26 cellular contexts compared by ENCODE assay signal in the genomic region with DNA sequence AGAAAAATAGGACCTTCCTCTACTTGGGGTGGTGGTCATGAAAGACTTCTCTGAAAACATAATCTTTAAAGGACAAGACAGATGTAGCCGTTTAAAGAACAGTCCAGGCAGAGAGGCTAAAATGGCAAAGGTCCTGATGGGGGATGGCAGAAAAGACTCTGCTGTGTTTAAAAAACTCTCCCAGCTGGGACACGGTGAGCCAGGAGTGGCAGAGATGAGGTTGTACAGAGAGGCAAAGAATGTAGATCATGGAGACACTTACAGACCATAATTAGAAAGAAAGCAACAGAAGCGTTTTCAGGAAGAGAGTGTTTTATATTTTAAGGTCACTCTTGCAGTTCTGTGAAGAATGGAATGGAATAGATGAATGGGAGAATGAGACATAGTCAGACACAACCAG. TPM values are rescaled to one million over a fixed set of nuclear protein-coding genes. Genes with fewer than 3 reads are reported as not detected.
DNase-seq lines count a peak whose midpoint lies in the region; ATAC-seq and TF ChIP-seq lines count a peak whose summit lies in the region.
"Had no signal": no experiment of that assay in that cellular context is flagged by ENCODE, and none has a peak within 500 bp of the region (broad histone marks: within the 10 kb centered on the region; RNA-seq: fewer than 3 reads in every experiment).

No MANE protein-coding gene starts in this region.

- no peak overlapping the region for H3K23ac ChIP-seq in mesendoderm (ENCODE audit: low read length)

- WGBS in endodermal cell (ENCODE audit: insufficient coverage in 1 of 2, insufficient read length in 1 of 2), 2 experiments, result 94 to 97% methylated on average over 3 of the region's 3 CpGs
- no CpG with 5 or more reads among the region's 3 CpGs for WGBS in mesendoderm (ENCODE audit: extremely low coverage, insufficient coverage, low lambda C conversion rate)

- no peak for TF ChIP-seq CTCF in natural killer cell (IDR thresholded peaks at IDR 0.05)
- no peak for TF ChIP-seq CTCF in endodermal cell (conservative IDR thresholded peaks at IDR 0.05)

- H3K36me3 ChIP-seq in endodermal cell (ENCODE audit: control insufficient read depth, insufficient read depth, low read length) (peaks cover 91% of the 10 kb centered on the region), mesendoderm (ENCODE audit: control insufficient read depth, insufficient read depth, low read length) (no peaks in the 10 kb centered on the region)

- no peak overlapping the region for H2BK120ac ChIP-seq in mesendoderm (ENCODE audit: low read depth, low read length)

- no peaks in the 10 kb centered on the region for H3K27me3 ChIP-seq in endodermal cell (ENCODE audit: control insufficient read depth, insufficient read depth, low read length, poor library complexity, severe bottlenecking)
- no peaks in the 10 kb centered on the region for H3K27me3 ChIP-seq in mesendoderm (ENCODE audit: insufficient read depth, low read length, poor library complexity)
- H3K27me3 ChIP-seq: ascending aorta, colonic mucosa, neutrophil, right lobe of liver, tibial nerve had no signal

- DNase-seq in T-helper 1 cell (no peak), natural killer cell (no peak), endodermal cell (no peak), mesendoderm (no peak), H4 (ENCODE audit: low spot score) (no peak)
- no peak for DNase-seq in natural killer cell treated with Interleukin-12 subunit alpha and Interleukin-12 subunit beta and Interleukin-15 and Interleukin-18, amount 100 ng/mL, for 72 hours (ENCODE audit: low spot score)
- DNase-seq: activated naive CD8-positive, alpha-beta T cell treated with anti-CD3 and anti-CD28 coated beads, Interleukin-2, amount 10 ng/mL, durations not matched to agents 7 days and 5 days; colonic mucosa; effector CD4-positive, alpha-beta T cell; Karpas-422; NCI-H1417 treated with DMSO at 0.1 percent for 48 hours; NCI-H446; NCI-H748 treated with DMSO at 0.1 percent for 48 hours; posterior cingulate gyrus; right lobe of liver; SHP77; stimulated activated CD8-positive, alpha-beta memory T cell treated with anti-CD3 and anti-CD28 coated beads, Interleukin-4, amount 100 ng/mL, for 48 hours had no signal

- intact Hi-C loops in natural killer cell (cut with micrococcal nuclease), result no loop called here

- ATAC-seq in natural killer cell (no peak), HG03378 (IDR thresholded peaks at IDR 0.05; ENCODE audit: unreplicated experiment) (no peak)
- no peak for ATAC-seq in natural killer cell treated with Interleukin-12 subunit alpha and Interleukin-12 subunit beta and Interleukin-15 and Interleukin-18, amount 100 ng/mL, for 72 hours
- ATAC-seq: right lobe of liver had no signal

- H2BK5ac ChIP-seq in mesendoderm (ENCODE audit: low read length), result no peak overlapping the region

- H3K9me3 Mint-ChIP-seq in T-helper 1 cell treated with Interleukin-12 subunit alpha and Interleukin-12 subunit beta and Interleukin-4 antibody, amounts not matched to agents 30 μg/mL and 1 μg/mL, for 36 hours, result no peaks in the 10 kb centered on the region
- no peaks in the 10 kb centered on the region for H3K9me3 Mint-ChIP-seq in natural killer cell
- H3K9me3 Mint-ChIP-seq in natural killer cell treated with Interleukin-12 subunit alpha and Interleukin-12 subunit beta and Interleukin-15 and Interleukin-18, amount 100 ng/mL, for 72 hours, result no peaks in the 10 kb centered on the region
- H3K9me3 Mint-ChIP-seq in endodermal cell, result no peaks in the 10 kb centered on the region
- H3K9me3 Mint-ChIP-seq: activated naive CD8-positive, alpha-beta T cell treated with anti-CD3 and anti-CD28 coated beads, Interleukin-2, amount 10 ng/mL, durations not matched to agents 7 days and 5 days; CD14-positive monocyte; T-helper 2 cell treated with Interferon-gamma antibody and Interleukin-4, amounts not matched to agents 5 μg/mL and 100 μg/mL, for 36 hours had no signal

- H4K5ac ChIP-seq in mesendoderm (ENCODE audit: low read length), result no peak overlapping the region

- H3K4me1 ChIP-seq in endodermal cell (ENCODE audit: control insufficient read depth, insufficient read depth, low read length) (no peaks in the 10 kb centered on the region), mesendoderm (ENCODE audit: control insufficient read depth, low read depth, low read length) (no peaks in the 10 kb centered on the region)
- H3K4me1 ChIP-seq: ascending aorta, colonic mucosa, right lobe of liver had no signal

- no peaks in the 10 kb centered on the region for H3K9me3 ChIP-seq in endodermal cell (ENCODE audit: control insufficient read depth, low read length)
- H3K9me3 ChIP-seq: ascending aorta, colonic mucosa, neutrophil, right lobe of liver, tibial nerve had no signal

- H3K27ac ChIP-seq in endodermal cell (ENCODE audit: low read depth, low read length) (no peak overlapping the region), mesendoderm (ENCODE audit: low read depth, low read length) (no peak overlapping the region)
- H3K27ac ChIP-seq: 22Rv1, ascending aorta, colonic mucosa, epithelial cell of prostate, neutrophil, right lobe of liver, tibial nerve had no signal

- peaks cover 35% of the 10 kb centered on the region for H3K36me3 Mint-ChIP-seq in T-helper 1 cell treated with Interleukin-12 subunit alpha and Interleukin-12 subunit beta and Interleukin-4 antibody, amounts not matched to agents 30 μg/mL and 1 μg/mL, for 36 hours (ENCODE audit: low read depth)
- H3K36me3 Mint-ChIP-seq in natural killer cell (peaks cover 13% of the 10 kb centered on the region), endodermal cell (ENCODE audit: low read depth) (peaks cover 57% of the 10 kb centered on the region)
- peaks cover 35% of the 10 kb centered on the region for H3K36me3 Mint-ChIP-seq in natural killer cell treated with Interleukin-12 subunit alpha and Interleukin-12 subunit beta and Interleukin-15 and Interleukin-18, amount 100 ng/mL, for 72 hours

- no peak overlapping the region for H2BK15ac ChIP-seq in mesendoderm (replicated peaks; ENCODE audit: low read depth)

- H3K27ac Mint-ChIP-seq in T-helper 1 cell treated with Interleukin-12 subunit alpha and Interleukin-12 subunit beta and Interleukin-4 antibody, amounts not matched to agents 30 μg/mL and 1 μg/mL, for 36 hours, result peak overlapping the region; percentile 37
- H3K27ac Mint-ChIP-seq in natural killer cell (peak overlapping the region; percentile 4 to 15), endodermal cell (peak overlapping the region; percentile 18)
- H3K27ac Mint-ChIP-seq in natural killer cell treated with Interleukin-12 subunit alpha and Interleukin-12 subunit beta and Interleukin-15 and Interleukin-18, amount 100 ng/mL, for 72 hours, result peak overlapping the region in 1 of 2 donors; percentile 22
- H3K27ac Mint-ChIP-seq: activated naive CD8-positive, alpha-beta T cell treated with anti-CD3 and anti-CD28 coated beads, Interleukin-2, amount 10 ng/mL, durations not matched to agents 7 days and 5 days; T-helper 2 cell treated with Interferon-gamma antibody and Interleukin-4, amounts not matched to agents 5 μg/mL and 100 μg/mL, for 36 hours had no signal

- H3K4me3 ChIP-seq in endodermal cell (ENCODE audit: low read length), result no peak overlapping the region
- H3K4me3 ChIP-seq in mesendoderm (ENCODE audit: low read length), result no peak overlapping the region
- H3K4me3 ChIP-seq: ascending aorta, colonic mucosa, right lobe of liver, tibial nerve had no signal

- H3K4me2 ChIP-seq in mesendoderm (ENCODE audit: low read length), result no peak overlapping the region

- no peak overlapping the region for H4K8ac ChIP-seq in mesendoderm (ENCODE audit: low read depth, low read length)

- H3K79me2 ChIP-seq in mesendoderm (ENCODE audit: control insufficient read depth, insufficient read depth, low read length), result no peaks in the 10 kb centered on the region

- H2AK5ac ChIP-seq in mesendoderm (ENCODE audit: low read length), result no peak overlapping the region

- no peak overlapping the region for H3K18ac ChIP-seq in mesendoderm (ENCODE audit: low read length)

- no peak overlapping the region for H3K4me3 Mint-ChIP-seq in T-helper 1 cell treated with Interleukin-12 subunit alpha and Interleukin-12 subunit beta and Interleukin-4 antibody, amounts not matched to agents 30 μg/mL and 1 μg/mL, for 36 hours
- H3K4me3 Mint-ChIP-seq in natural killer cell (no peak overlapping the region), endodermal cell (no peak overlapping the region)
- H3K4me3 Mint-ChIP-seq in natural killer cell treated with Interleukin-12 subunit alpha and Interleukin-12 subunit beta and Interleukin-15 and Interleukin-18, amount 100 ng/mL, for 72 hours, result no peak overlapping the region
- H3K4me3 Mint-ChIP-seq: activated naive CD8-positive, alpha-beta T cell treated with anti-CD3 and anti-CD28 coated beads, Interleukin-2, amount 10 ng/mL, durations not matched to agents 7 days and 5 days; CD14-positive monocyte; T-helper 2 cell treated with Interferon-gamma antibody and Interleukin-4, amounts not matched to agents 5 μg/mL and 100 μg/mL, for 36 hours had no signal

- H3K9ac ChIP-seq in endodermal cell (ENCODE audit: extremely low read depth, low read length, poor library complexity, severe bottlenecking), result no peak overlapping the region
- H3K9ac ChIP-seq in mesendoderm (ENCODE audit: low read length), result no peak overlapping the region

- H3K4ac ChIP-seq in mesendoderm (ENCODE audit: low read depth, low read length), result no peak overlapping the region

- H3K4me1 Mint-ChIP-seq in T-helper 1 cell treated with Interleukin-12 subunit alpha and Interleukin-12 subunit beta and Interleukin-4 antibody, amounts not matched to agents 30 μg/mL and 1 μg/mL, for 36 hours (ENCODE audit: low read depth), result peaks cover 16% of the 10 kb centered on the region
- peaks cover 30 to 37% of the 10 kb centered on the region in 2 donors for H3K4me1 Mint-ChIP-seq in natural killer cell
- H3K4me1 Mint-ChIP-seq in natural killer cell treated with Interleukin-12 subunit alpha and Interleukin-12 subunit beta and Interleukin-15 and Interleukin-18, amount 100 ng/mL, for 72 hours (ENCODE audit: low read depth in 2 of 2), result peaks cover 29% of the 10 kb centered on the region in 2 donors
- peaks cover 10% of the 10 kb centered on the region for H3K4me1 Mint-ChIP-seq in endodermal cell
- H3K4me1 Mint-ChIP-seq: CD14-positive monocyte had no signal

- no peak overlapping the region for H3K56ac ChIP-seq in mesendoderm (ENCODE audit: low read length)

- H3K27me3 Mint-ChIP-seq in T-helper 1 cell treated with Interleukin-12 subunit alpha and Interleukin-12 subunit beta and Interleukin-4 antibody, amounts not matched to agents 30 μg/mL and 1 μg/mL, for 36 hours (ENCODE audit: low read depth), result no peaks in the 10 kb centered on the region
- H3K27me3 Mint-ChIP-seq in natural killer cell (ENCODE audit: low read depth in 2 of 2) (no peaks in the 10 kb centered on the region), endodermal cell (ENCODE audit: insufficient read depth) (no peaks in the 10 kb centered on the region)
- no peaks in the 10 kb centered on the region for H3K27me3 Mint-ChIP-seq in natural killer cell treated with Interleukin-12 subunit alpha and Interleukin-12 subunit beta and Interleukin-15 and Interleukin-18, amount 100 ng/mL, for 72 hours
- H3K27me3 Mint-ChIP-seq: activated naive CD8-positive, alpha-beta T cell treated with anti-CD3 and anti-CD28 coated beads, Interleukin-2, amount 10 ng/mL, durations not matched to agents 7 days and 5 days had no signal

- H3K79me1 ChIP-seq in mesendoderm (ENCODE audit: low read length), result no peaks in the 10 kb centered on the region

RNA-seq across cellular contexts. Expression of a gene that starts 47.9 kb away (rescaled TPM):
- total RNA-seq in natural killer cell (100 to 1,000 TPM; 155 TPM), endodermal cell (10 to 100 TPM; 68.2 to 71.5 TPM)
- total RNA-seq in natural killer cell treated with Interleukin-12 subunit alpha and Interleukin-12 subunit beta and Interleukin-15 and Interleukin-18, amount 100 ng/mL, for 72 hours, result 10 to 100 TPM; 66.8 to 83.1 TPM
- polyA plus RNA-seq in endodermal cell (2013, experiment 1 of 2), result 24.7 TPM
- polyA plus RNA-seq in endodermal cell (2013, experiment 2 of 2), result 24.5 TPM
- 15.3 TPM for polyA plus RNA-seq in mesendoderm (2013, experiment 1 of 2)
- 14.4 TPM for polyA plus RNA-seq in mesendoderm (2013, experiment 2 of 2)
- total RNA-seq in H4 (2014; rRNA removed; shearing (Covaris generic)), result 18.0 and 20.4 TPM in 2 replicates
